In genomic region chr11:12444601-12445000, GRCh38 we compare ENCODE assay signal across 1 cellular context.
TF ChIP-seq lines count a peak whose summit lies in the region.

No MANE protein-coding gene starts in this region.

TF ChIP-seq in GM23338, 12 proteins besides CTCF, POLR2A, EP300 and RAD21 (continued from another document):
- TF ChIP-seq REST (IDR thresholded peaks at IDR 0.05; ENCODE audit: unreplicated experiment), result no peak
- TF ChIP-seq EZH2phosphoT487 (IDR thresholded peaks at IDR 0.05; ENCODE audit: unreplicated experiment), result no peak
- TF ChIP-seq ETS1 (IDR thresholded peaks at IDR 0.05), result no peak
- TF ChIP-seq JUNB (IDR thresholded peaks at IDR 0.05; ENCODE audit: unreplicated experiment), result no peak
- TF ChIP-seq NANOG (IDR thresholded peaks at IDR 0.05; ENCODE audit: borderline replicate concordance), result no peak
- no peak for TF ChIP-seq POLR2AphosphoS5 (IDR thresholded peaks at IDR 0.05; ENCODE audit: low read depth)
- no peak for TF ChIP-seq CREB1 (CRISPR knock-in tag; IDR thresholded peaks at IDR 0.05; ENCODE audit: low read depth)
- no peak for TF ChIP-seq ZNF331 (CRISPR knock-in tag; IDR thresholded peaks at IDR 0.05; ENCODE audit: low read depth)
- TF ChIP-seq STAT1 (IDR thresholded peaks at IDR 0.05; ENCODE audit: unreplicated experiment), result no peak
- TF ChIP-seq ZNF114 (CRISPR knock-in tag; IDR thresholded peaks at IDR 0.05), result no peak
- no peak for TF ChIP-seq EZH2 (IDR thresholded peaks at IDR 0.05; ENCODE audit: low read depth, unreplicated experiment)
